Comparison of ENCODE assay signal across 12 cellular contexts in the genomic region with DNA sequence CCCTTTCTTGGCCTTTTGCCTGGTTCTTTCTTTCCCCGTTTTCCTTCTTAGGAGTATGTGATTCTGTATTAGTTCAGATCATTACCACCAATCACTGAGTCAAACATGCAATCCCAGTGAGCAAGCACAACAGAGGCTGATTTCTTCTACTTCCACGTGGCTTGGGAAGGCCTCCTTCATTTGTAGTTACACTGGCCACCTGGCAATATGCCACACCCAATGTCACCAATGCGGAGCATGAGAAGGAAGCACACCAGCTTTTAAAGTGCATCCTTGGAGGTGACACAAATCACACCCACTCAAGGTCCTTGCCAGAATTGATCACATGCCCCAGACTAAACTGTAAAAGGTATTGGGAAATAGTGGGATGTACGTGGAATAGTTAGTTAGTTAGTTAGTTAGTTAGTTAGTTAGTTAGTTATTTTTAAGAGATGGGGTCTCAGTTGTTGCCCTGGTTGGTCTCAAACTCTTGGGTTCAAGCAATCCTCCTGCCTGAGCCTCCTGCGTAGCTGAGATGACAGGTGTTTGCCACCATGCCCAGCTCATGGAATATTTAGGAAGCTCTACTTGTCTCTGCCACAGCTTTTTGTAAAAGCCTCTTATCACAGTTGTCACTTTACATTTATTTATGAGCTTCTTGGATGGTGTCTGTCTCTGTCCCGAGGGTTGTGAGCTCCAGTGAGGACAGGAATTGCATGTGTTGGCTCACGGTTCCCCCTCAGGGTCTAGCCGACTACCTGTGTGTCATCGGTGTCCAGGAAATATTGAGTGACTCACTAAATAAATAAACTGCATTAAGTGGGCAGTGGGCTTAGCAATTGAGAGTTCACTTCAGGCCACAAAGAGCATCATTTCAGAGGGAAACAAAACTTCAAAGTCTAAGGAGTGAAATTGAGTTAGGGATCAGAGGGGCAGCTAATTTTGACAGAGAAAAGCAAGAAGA. TPM values are rescaled to one million over a fixed set of nuclear protein-coding genes. Genes with fewer than 3 reads are reported as not detected.
DNase-seq lines count a peak whose midpoint lies in the region; ATAC-seq, FAIRE-seq and TF ChIP-seq lines count a peak whose summit lies in the region.
"Had no signal": no experiment of that assay in that cellular context is flagged by ENCODE, and none has a peak within 500 bp of the region (broad histone marks: within the 10 kb centered on the region; RNA-seq: fewer than 3 reads in every experiment).

No MANE protein-coding gene starts in this region.

- H4K91ac ChIP-seq in mesenchymal stem cell (ENCODE audit: low read length): no peak overlapping the region

- H3K79me1 ChIP-seq in mesenchymal stem cell (replicated peaks; ENCODE audit: low read length, poor library complexity, severe bottlenecking): no peaks in the 10 kb centered on the region

- TF ChIP-seq CTCF in brain (conservative IDR thresholded peaks at IDR 0.05): no peak
- TF ChIP-seq CTCF in mesothelial cell of epicardium (IDR thresholded peaks at IDR 0.05; ENCODE audit: unreplicated experiment): no peak

- no peaks in the 10 kb centered on the region for H3K9me3 ChIP-seq in mesenchymal stem cell (ENCODE audit: control insufficient read depth, low read length)
- H3K9me3 ChIP-seq: pancreas had no signal

- H3K18ac ChIP-seq in mesenchymal stem cell (ENCODE audit: low read depth in 1 of 2, low read length in 2 of 2): no peak overlapping the region

- H3K4me1 Mint-ChIP-seq in brain (peaks cover 19% of the 10 kb centered on the region), mesothelial cell of epicardium (peaks cover 25% of the 10 kb centered on the region)

- WGBS in mesenchymal stem cell: 54% methylated on average over 9 of the region's 9 CpGs

- H3K27me3 ChIP-seq in mesenchymal stem cell (ENCODE audit: control insufficient read depth in 1 of 2, insufficient read depth in 1 of 2, low read length in 2 of 2): no peaks in the 10 kb centered on the region
- H3K27me3 ChIP-seq: pancreas had no signal

- no peak for ATAC-seq in HG03378 (IDR thresholded peaks at IDR 0.05; ENCODE audit: unreplicated experiment)

- peaks cover 0 to 4% (median 2%) of the 10 kb centered on the region in 5 experiments for H3K9me3 Mint-ChIP-seq in brain
- no peaks in the 10 kb centered on the region for H3K9me3 Mint-ChIP-seq in mesothelial cell of epicardium

- H3K4me3 Mint-ChIP-seq in brain (peak overlapping the region in 1 of 5 experiments; percentile 51), mesothelial cell of epicardium (no peak overlapping the region)

- no peak overlapping the region for H2BK12ac ChIP-seq in mesenchymal stem cell (ENCODE audit: low read length in 2 of 2)

- H3K36me3 ChIP-seq in mesenchymal stem cell (ENCODE audit: control insufficient read depth in 1 of 2, insufficient read depth in 2 of 2, low read depth in 1 of 2, low read length in 2 of 2): no peaks in the 10 kb centered on the region
- H3K36me3 ChIP-seq: pancreas had no signal

- no peak overlapping the region for H3K4me3 ChIP-seq in mesenchymal stem cell (ENCODE audit: insufficient read depth in 1 of 2, low read depth in 1 of 2, low read length in 2 of 2)
- H3K4me3 ChIP-seq: pancreas had no signal

- DNase-seq in DMS53 treated with DMSO at 0.1 percent for 48 hours (lab: John Stamatoyannopoulos, UW; ENCODE audit: unreplicated experiment) (peak; percentile 74), HTR-8/SVneo (ENCODE audit: insufficient read length, low spot score) (peak; percentile 78), mesenchymal stem cell (peak; percentile 68), mesothelial cell of epicardium (ENCODE audit: low spot score in 2 of 2, unreplicated experiment in 2 of 2) (no peak), SIG-M5 treated with dmso at 0.1 percent for 504 hours (lab: John Stamatoyannopoulos, UW; ENCODE audit: unreplicated experiment) (no peak), amniotic stem cell (lab: John Stamatoyannopoulos, UW) (no peak)
- DNase-seq: activated T-cell treated with anti-CD3 and anti-CD28 coated beads for 4 hours, DND-41, pancreas had no signal

- H3K36me3 Mint-ChIP-seq in brain: no peaks in the 10 kb centered on the region
- no peaks in the 10 kb centered on the region for H3K36me3 Mint-ChIP-seq in mesothelial cell of epicardium

- peak overlapping the region in 1 of 2 experiments; percentile 55 for H3K23ac ChIP-seq in mesenchymal stem cell (ENCODE audit: low read length in 2 of 2)

- H3K4me1 ChIP-seq in mesenchymal stem cell (ENCODE audit: control insufficient read depth, insufficient read depth, low read depth, low read length): peaks cover 5% of the 10 kb centered on the region

- no peaks in the 10 kb centered on the region for H3K27me3 Mint-ChIP-seq in brain
- no peaks in the 10 kb centered on the region for H3K27me3 Mint-ChIP-seq in mesothelial cell of epicardium (ENCODE audit: low read depth)

- H2BK15ac ChIP-seq in mesenchymal stem cell (ENCODE audit: low read depth, poor library complexity, severe bottlenecking): no peak overlapping the region

- no peak overlapping the region for H2AFZ ChIP-seq in mesenchymal stem cell (ENCODE audit: low read depth, low read length)

- H2AK5ac ChIP-seq in mesenchymal stem cell (ENCODE audit: low read length, severe bottlenecking): no peak overlapping the region

- H3K4ac ChIP-seq in mesenchymal stem cell (ENCODE audit: low read depth in 1 of 2, low read length in 2 of 2): no peak overlapping the region

- H4K8ac ChIP-seq in mesenchymal stem cell (ENCODE audit: low read length): no peak overlapping the region

- no peak overlapping the region for H3K27ac ChIP-seq in mesenchymal stem cell (ENCODE audit: low read length, poor library complexity, severe bottlenecking)

- no peak overlapping the region for H3K4me2 ChIP-seq in mesenchymal stem cell (ENCODE audit: low read length, poor library complexity, severe bottlenecking)

- H2BK5ac ChIP-seq in mesenchymal stem cell (ENCODE audit: low read depth, low read length, poor library complexity, severe bottlenecking): no peak overlapping the region

- H3K27ac Mint-ChIP-seq in brain: peak overlapping the region in 3 of 5 experiments; percentile 26 to 64 (median 37)
- H3K27ac Mint-ChIP-seq in mesothelial cell of epicardium: no peak overlapping the region

- peak overlapping the region in 1 of 2 experiments; percentile 93 for H3K14ac ChIP-seq in mesenchymal stem cell (ENCODE audit: low read length in 2 of 2)

- no peak overlapping the region for H2BK120ac ChIP-seq in mesenchymal stem cell (ENCODE audit: low read depth, low read length)

- H3K9ac ChIP-seq in mesenchymal stem cell (ENCODE audit: low read length): peak overlapping the region; percentile 54

- FAIRE-seq in HTR-8/SVneo (lab: Jason Lieb, UNC): peak; percentile 69
- FAIRE-seq: colon, pancreas had no signal

RNA-seq across cellular contexts. Expression of a gene that starts 28.1 kb away (rescaled TPM):
- 22.9 TPM for polyA plus RNA-seq in brain (ENCODE audit: insufficient read depth, low read depth, low replicate concordance)
- polyA plus RNA-seq in mesenchymal stem cell (2013, experiment 1 of 2): 33.1 TPM
- 34.4 TPM for polyA plus RNA-seq in mesenchymal stem cell (2013, experiment 2 of 2)
- total RNA-seq in mesothelial cell of epicardium: 39.2 to 43.0 TPM (median 41.7 TPM) in 3 replicates

Comparison
In these comparisons a context has a peak if more than half of its experiments do, and no peak if none do; other contexts are left out.
1. DNase-seq: peak in DMS53 treated with DMSO at 0.1 percent for 48 hours (single experiment), HTR-8/SVneo (single experiment) and mesenchymal stem cell (single experiment); none in mesothelial cell of epicardium (0 of 2), SIG-M5 treated with dmso at 0.1 percent for 504 hours (single experiment) and amniotic stem cell (single experiment).